In the genomic region with DNA sequence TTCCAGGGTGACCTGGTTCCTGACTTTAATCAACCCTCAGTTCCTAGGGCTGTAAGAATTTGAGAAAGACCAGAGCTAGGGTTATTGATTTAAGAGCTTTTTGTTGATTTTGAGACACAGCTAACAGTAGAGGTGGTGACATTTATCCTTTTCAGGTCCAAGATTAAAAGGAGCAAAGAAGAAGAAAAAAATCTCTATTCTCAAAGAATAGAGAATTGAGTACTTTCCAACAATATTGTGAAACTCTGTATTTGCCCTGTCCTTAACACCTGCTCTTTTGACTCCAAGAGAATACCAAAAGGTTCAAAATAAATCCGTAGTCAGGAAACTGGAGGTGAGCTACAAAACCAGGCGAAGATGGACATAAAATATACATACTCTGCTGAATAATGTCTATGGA, we compare ENCODE assay signal across 20 cellular contexts.
"Had no signal": no experiment of that assay in that cellular context is flagged by ENCODE, and none has a peak within 500 bp of the region (broad histone marks: within the 10 kb centered on the region; RNA-seq: fewer than 3 reads in every experiment).

No MANE protein-coding gene starts in this region.

- H3K27me3 Mint-ChIP-seq: natural killer cell treated with Interleukin-12 subunit alpha and Interleukin-12 subunit beta and Interleukin-15 and Interleukin-18, amount 100 ng/mL, for 72 hours had no signal

- H3K36me3 ChIP-seq: colonic mucosa, neural progenitor cell, ovary, right atrium auricular region, thoracic aorta had no signal

- H3K4me3 Mint-ChIP-seq: natural killer cell treated with Interleukin-12 subunit alpha and Interleukin-12 subunit beta and Interleukin-15 and Interleukin-18, amount 100 ng/mL, for 72 hours; neural progenitor cell had no signal

- H3K9me3 Mint-ChIP-seq: neural progenitor cell had no signal

- H3K4me1 ChIP-seq: colonic mucosa, right atrium auricular region had no signal

- H3K27ac ChIP-seq: colonic mucosa, heart left ventricle, neural progenitor cell, ovary, right atrium auricular region, stomach, thoracic aorta, transverse colon had no signal

- ATAC-seq: esophagus mucosa; heart left ventricle; left colon; mucosa of descending colon; natural killer cell treated with Interleukin-12 subunit alpha and Interleukin-12 subunit beta and Interleukin-15 and Interleukin-18, amount 100 ng/mL, for 72 hours had no signal

- H3K27ac Mint-ChIP-seq: natural killer cell treated with Interleukin-12 subunit alpha and Interleukin-12 subunit beta and Interleukin-15 and Interleukin-18, amount 100 ng/mL, for 72 hours; neural progenitor cell had no signal

- H3K27me3 ChIP-seq: colonic mucosa, heart left ventricle, neural progenitor cell, ovary, right atrium auricular region, stomach, transverse colon had no signal

- DNase-seq: colonic mucosa; effector CD8-positive, alpha-beta T cell; heart left ventricle; hippocampal formation; left colon; mammary epithelial cell; mucosa of descending colon; nucleus accumbens; ovary; small intestine; stimulated activated CD4-positive, alpha-beta T cell treated with anti-CD3 and anti-CD28 coated beads, Interleukin-12 subunit alpha, Interleukin-12 subunit beta, amount 100 ng/mL, for 4 hours; stimulated activated naive CD4-positive, alpha-beta T cell; stomach; substantia nigra; transverse colon had no signal

- H3K4me3 ChIP-seq: colonic mucosa, heart left ventricle, mucosa of descending colon, neural progenitor cell, ovary, right atrium auricular region, stomach, thoracic aorta, transverse colon had no signal

- H3K9me3 ChIP-seq: colonic mucosa, mucosa of descending colon, ovary, right atrium auricular region, stomach, thoracic aorta, transverse colon had no signal
